Comparison of ENCODE assay signal across 20 cellular contexts in genomic region chr15:93076217-93076616, GRCh38. TPM values are rescaled to one million over a fixed set of nuclear protein-coding genes. Genes with fewer than 3 reads are reported as not detected.
"Had no signal": no experiment of that assay in that cellular context is flagged by ENCODE, and none has a peak within 500 bp of the region (broad histone marks: within the 10 kb centered on the region; RNA-seq: fewer than 3 reads in every experiment).

No MANE protein-coding gene starts in this region.

- H3K9me3 ChIP-seq: heart left ventricle, prostate gland, tibial artery, upper lobe of right lung had no signal

- DNase-seq: effector memory CD8-positive, alpha-beta T cell; foreskin keratinocyte; heart left ventricle; hippocampal formation; left colon; left ventricle myocardium superior; mesenchymal stem cell; naive thymus-derived CD8-positive, alpha-beta T cell; occipital lobe; small intestine; stimulated activated CD4-positive, alpha-beta T cell treated with anti-CD3 and anti-CD28 coated beads, Interleukin-12 subunit alpha, Interleukin-12 subunit beta, amount 100 ng/mL, for 4 hours; stimulated activated naive CD4-positive, alpha-beta T cell; tibial artery; upper lobe of right lung had no signal

- H3K27ac ChIP-seq: cardiac muscle cell, epithelial cell of prostate, foreskin keratinocyte, parathyroid adenoma, prostate gland, tibial artery, upper lobe of right lung had no signal

- H3K4me1 ChIP-seq: foreskin keratinocyte, parathyroid adenoma, prostate gland had no signal

- H3K36me3 Mint-ChIP-seq: naive thymus-derived CD8-positive, alpha-beta T cell had no signal

- H3K27ac Mint-ChIP-seq: effector memory CD8-positive, alpha-beta T cell; naive thymus-derived CD8-positive, alpha-beta T cell had no signal

- H3K4me3 Mint-ChIP-seq: effector memory CD8-positive, alpha-beta T cell; naive thymus-derived CD8-positive, alpha-beta T cell had no signal

- H3K4me3 ChIP-seq: cardiac muscle cell, heart left ventricle, lung, prostate gland, tibial artery, upper lobe of right lung had no signal

- H3K36me3 ChIP-seq: cardiac muscle cell, heart left ventricle, prostate gland, tibial artery, upper lobe of right lung had no signal

- H3K9me3 Mint-ChIP-seq: effector memory CD8-positive, alpha-beta T cell had no signal

- ATAC-seq: effector memory CD8-positive, alpha-beta T cell; foreskin keratinocyte; heart left ventricle; left colon; left ventricle myocardium superior; naive thymus-derived CD8-positive, alpha-beta T cell; sciatic nerve; upper lobe of right lung had no signal

- H3K9ac ChIP-seq: parathyroid adenoma had no signal

RNA-seq across cellular contexts. Expression of gene RGMA, which starts 12.8 kb away (rescaled TPM):
- total RNA-seq: naive thymus-derived CD8-positive, alpha-beta T cell had no signal
